8 cellular contexts compared by ENCODE assay signal in genomic region chr6:142845143-142845571, GRCh38.
DNase-seq lines count a peak whose midpoint lies in the region; ATAC-seq and TF ChIP-seq lines count a peak whose summit lies in the region.

No MANE protein-coding gene starts in this region.

- H3K27ac ChIP-seq in CD8-positive, alpha-beta memory T cell (ENCODE audit: low read depth, low read length), result peak overlapping the region; percentile 74
- H3K27ac ChIP-seq in HUES64 (ENCODE audit: low read depth, low read length) (peak overlapping the region; percentile 62), neural progenitor cell (no peak overlapping the region)

- H3K4me1 ChIP-seq in CD8-positive, alpha-beta memory T cell (ENCODE audit: insufficient read depth, low read length), result peaks cover 78% of the 10 kb centered on the region
- peaks cover 59% of the 10 kb centered on the region for H3K4me1 ChIP-seq in HUES64 (ENCODE audit: insufficient read depth, low read length)
- peaks cover 23% of the 10 kb centered on the region for H3K4me1 ChIP-seq in neural progenitor cell

- H3K27me3 Mint-ChIP-seq in CD8-positive, alpha-beta memory T cell, result no peaks in the 10 kb centered on the region
- H3K27me3 Mint-ChIP-seq in neural progenitor cell (ENCODE audit: insufficient read depth, low read depth), result no peaks in the 10 kb centered on the region

- H3K9me3 ChIP-seq in CD8-positive, alpha-beta memory T cell (ENCODE audit: low read length), result no peaks in the 10 kb centered on the region
- H3K9me3 ChIP-seq in HUES64 (ENCODE audit: insufficient read depth, low read depth, low read length), result no peaks in the 10 kb centered on the region
- H3K9me3 ChIP-seq in neural progenitor cell (ENCODE audit: low read depth), result no peaks in the 10 kb centered on the region

- POLR2A ChIA-PET in CD8-positive, alpha-beta memory T cell (lab: Charles Lee), result interaction anchor here (0.8 to 1.6 kb wide), 6 partner anchors 10 to 101 kb away, joined by 3 to 8 read pairs (median 4); no protein-coding TSS in a partner anchor

- ATAC-seq in GM21360 (IDR thresholded peaks at IDR 0.05; ENCODE audit: unreplicated experiment) (peak; percentile 39), HG03521 (IDR thresholded peaks at IDR 0.05; ENCODE audit: unreplicated experiment) (no peak)

- TF ChIP-seq CTCF in neural progenitor cell (IDR thresholded peaks at IDR 0.05), result no peak

- no peaks in the 10 kb centered on the region for H3K79me2 ChIP-seq in neural progenitor cell (ENCODE audit: low read depth)

- 100% methylated on average over 1 of the region's 2 CpGs for WGBS in HUES64

- H3K9me3 Mint-ChIP-seq in CD8-positive, alpha-beta memory T cell, result no peaks in the 10 kb centered on the region
- no peaks in the 10 kb centered on the region for H3K9me3 Mint-ChIP-seq in neural progenitor cell

- H3K27me3 ChIP-seq in CD8-positive, alpha-beta memory T cell (ENCODE audit: insufficient read depth, low read length, poor library complexity, severe bottlenecking), result no peaks in the 10 kb centered on the region
- H3K27me3 ChIP-seq in HUES64 (ENCODE audit: insufficient read depth, low read length) (no peaks in the 10 kb centered on the region), neural progenitor cell (no peaks in the 10 kb centered on the region)

- H3K9ac ChIP-seq in HUES64 (ENCODE audit: low read depth, low read length), result peak overlapping the region; percentile 3; the same call in 1 of the 2 replicates
- H3K9ac ChIP-seq in neural progenitor cell, result no peak overlapping the region

- H3K4me3 Mint-ChIP-seq in CD8-positive, alpha-beta memory T cell, result peak overlapping the region; percentile 83 to 95 (median 91)
- peak overlapping the region; percentile 80 for H3K4me3 Mint-ChIP-seq in neural progenitor cell

- peak overlapping the region; percentile 60 for H3K4me3 ChIP-seq in CD8-positive, alpha-beta memory T cell (ENCODE audit: low read length)
- peak overlapping the region; percentile 29; the same call in 1 of the 2 replicates for H3K4me3 ChIP-seq in HUES64 (ENCODE audit: low read length)
- peak overlapping the region; percentile 36 for H3K4me3 ChIP-seq in neural progenitor cell

- CTCF ChIA-PET in CD8-positive, alpha-beta memory T cell (lab: Charles Lee), result interaction anchor here (0.8 to 2.4 kb wide), 10 partner anchors 8 to 107 kb away, joined by 3 to 6 read pairs (median 4); no protein-coding TSS in a partner anchor

- peak overlapping the region; percentile 91 to 99 (median 97) for H3K27ac Mint-ChIP-seq in CD8-positive, alpha-beta memory T cell
- peak overlapping the region; percentile 86 for H3K27ac Mint-ChIP-seq in neural progenitor cell

- peaks cover 23% of the 10 kb centered on the region for H3F3A ChIP-seq in neural progenitor cell (ENCODE audit: low read depth)

- peak in 1 of 5 donors; percentile 33 for DNase-seq in CD8-positive, alpha-beta memory T cell
- DNase-seq in central memory CD4-positive, alpha-beta T cell, result peak; percentile 44
- no peak for DNase-seq in neural progenitor cell (ENCODE audit: low spot score)
- DNase-seq in amygdala (lab: John Stamatoyannopoulos, UW), result no peak
- no peak for DNase-seq in stimulated activated CD4-positive, alpha-beta T cell treated with anti-CD3 and anti-CD28 coated beads, Interleukin-4, amount 100 ng/mL, for 1 hour

- H3K36me3 Mint-ChIP-seq in CD8-positive, alpha-beta memory T cell, result peaks cover 0 to 4% (median 2%) of the 10 kb centered on the region in 3 donors
- H3K36me3 Mint-ChIP-seq in neural progenitor cell, result no peaks in the 10 kb centered on the region

- no peaks in the 10 kb centered on the region for H3K36me3 ChIP-seq in CD8-positive, alpha-beta memory T cell (ENCODE audit: insufficient read depth, low read length)
- H3K36me3 ChIP-seq in HUES64 (ENCODE audit: insufficient read depth, low read length) (no peaks in the 10 kb centered on the region), neural progenitor cell (no peaks in the 10 kb centered on the region)

- peak overlapping the region; percentile 81 for H3K4me2 ChIP-seq in neural progenitor cell

- peaks cover 78 to 94% (median 92%) of the 10 kb centered on the region in 3 donors for H3K4me1 Mint-ChIP-seq in CD8-positive, alpha-beta memory T cell
- H3K4me1 Mint-ChIP-seq in neural progenitor cell, result peaks cover 51% of the 10 kb centered on the region

- peaks cover 3% of the 10 kb centered on the region for H4K20me1 ChIP-seq in neural progenitor cell (ENCODE audit: low read depth)

- H2AFZ ChIP-seq in neural progenitor cell (replicated peaks), result peak overlapping the region; percentile 73
